25 cellular contexts compared by ENCODE assay signal in the genomic region with DNA sequence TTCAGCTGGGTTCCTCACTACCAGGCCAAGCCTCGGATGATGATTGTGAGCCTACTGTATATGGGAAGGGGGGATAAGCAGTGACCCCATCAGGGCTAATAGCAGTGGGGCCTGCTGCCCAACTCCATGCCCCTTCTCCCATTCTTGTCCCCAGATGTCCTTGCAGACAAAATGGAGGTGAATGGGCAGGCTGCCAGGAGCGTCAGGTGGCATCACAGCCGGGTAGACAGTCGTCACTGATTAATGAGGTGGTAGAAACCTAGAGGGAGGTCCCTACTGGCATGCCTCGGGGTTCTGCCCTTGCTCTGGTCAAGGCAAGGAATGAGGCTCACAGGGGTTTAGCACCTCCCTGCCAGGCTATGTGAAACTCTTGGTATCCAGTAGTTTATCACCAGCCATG. TPM values are rescaled to one million over a fixed set of nuclear protein-coding genes. Genes with fewer than 3 reads are reported as not detected.
DNase-seq lines count a peak whose midpoint lies in the region; ATAC-seq lines count a peak whose summit lies in the region.
"Had no signal": no experiment of that assay in that cellular context is flagged by ENCODE, and none has a peak within 500 bp of the region (broad histone marks: within the 10 kb centered on the region; RNA-seq: fewer than 3 reads in every experiment).

No MANE protein-coding gene starts in this region.

- no peak overlapping the region for H2AK5ac ChIP-seq in mesenchymal stem cell (ENCODE audit: low read length, severe bottlenecking)

- peaks cover 40% of the 10 kb centered on the region for H3K79me1 ChIP-seq in mesenchymal stem cell (replicated peaks; ENCODE audit: low read length, poor library complexity, severe bottlenecking)

- peak overlapping the region; percentile 14 for H4K91ac ChIP-seq in mesenchymal stem cell (ENCODE audit: low read length)

- no peak overlapping the region for H2BK120ac ChIP-seq in mesenchymal stem cell (ENCODE audit: low read depth, low read length)

- H2BK15ac ChIP-seq in mesenchymal stem cell (ENCODE audit: low read depth, poor library complexity, severe bottlenecking): no peak overlapping the region

- no peak overlapping the region for H4K8ac ChIP-seq in mesenchymal stem cell (ENCODE audit: low read length)

- H3K4me1 ChIP-seq in mesenchymal stem cell (ENCODE audit: control insufficient read depth, insufficient read depth, low read depth, low read length): peaks cover 72% of the 10 kb centered on the region

- H3K27ac ChIP-seq in mesenchymal stem cell (ENCODE audit: low read length, poor library complexity, severe bottlenecking): no peak overlapping the region
- H3K27ac ChIP-seq: 22Rv1, colonic mucosa, ovary, Peyer's patch had no signal

- no peak overlapping the region for H3K4ac ChIP-seq in mesenchymal stem cell (ENCODE audit: low read depth in 1 of 2, low read length in 2 of 2)

- no peak overlapping the region for H2BK12ac ChIP-seq in mesenchymal stem cell (ENCODE audit: low read length in 2 of 2)

- no peaks in the 10 kb centered on the region for H3K27me3 ChIP-seq in mesenchymal stem cell (ENCODE audit: control insufficient read depth in 1 of 2, insufficient read depth in 1 of 2, low read length in 2 of 2)
- H3K27me3 ChIP-seq: colonic mucosa, MG63, ovary, Peyer's patch had no signal

- no peak for ATAC-seq in HG03342 (IDR thresholded peaks at IDR 0.05; ENCODE audit: unreplicated experiment)

- H3K9me3 ChIP-seq in mesenchymal stem cell (ENCODE audit: control insufficient read depth, low read length): no peaks in the 10 kb centered on the region
- H3K9me3 ChIP-seq: colonic mucosa, MG63, ovary, Peyer's patch had no signal

- H3K4me3 ChIP-seq in mesenchymal stem cell (ENCODE audit: insufficient read depth in 1 of 2, low read depth in 1 of 2, low read length in 2 of 2): no peak overlapping the region
- H3K4me3 ChIP-seq: colonic mucosa, GM23338, MG63, ovary, Peyer's patch, smooth muscle cell had no signal

- DNase-seq in DMS 273 (lab: John Stamatoyannopoulos, UW; ENCODE audit: unreplicated experiment): peak; percentile 47
- no peak for DNase-seq in DMS 273 treated with DMSO at 0.1 percent for 48 hours (lab: John Stamatoyannopoulos, UW)
- peak; percentile 40 for DNase-seq in NCI-H1105 treated with DMSO at 0.1 percent for 48 hours (lab: John Stamatoyannopoulos, UW)
- DNase-seq in SHP77 (lab: John Stamatoyannopoulos, UW): peak; percentile 83 to 87
- DNase-seq in mesenchymal stem cell: no peak
- DNase-seq in GDM1 (lab: John Stamatoyannopoulos, UW): no peak
- DNase-seq in NCI-H1436 (lab: John Stamatoyannopoulos, UW): no peak
- DNase-seq: activated CD4-positive, alpha-beta T cell treated with anti-CD3 and anti-CD28 coated beads for 4 hours; activated effector memory CD4-positive, alpha-beta T cell treated with anti-CD3 and anti-CD28 coated beads, Interleukin-2, amount 50 U/mL, for 16 hours; activated naive CD8-positive, alpha-beta T cell treated with anti-CD3 and anti-CD28 coated beads for 36 hours; anterior cingulate cortex; colonic mucosa; effector CD4-positive, alpha-beta T cell; KG1; MG63; NCI-H2107; NCI-H526 treated with DMSO at 0.1 percent for 48 hours; Peyer's patch; stimulated activated CD4-positive, alpha-beta T cell treated with anti-CD3 and anti-CD28 coated beads, Interleukin-1b, Interleukin-23, amount 100 ng/mL, for 48 hours; stimulated activated naive CD4-positive, alpha-beta T cell treated with Interleukin-2 at 50 U/mL for 16 hours had no signal

- peak overlapping the region; percentile 24 to 40 for H3K18ac ChIP-seq in mesenchymal stem cell (ENCODE audit: low read depth in 1 of 2, low read length in 2 of 2)

- 80% methylated on average over 5 of the region's 5 CpGs for WGBS in mesenchymal stem cell

- no peak overlapping the region for H2BK5ac ChIP-seq in mesenchymal stem cell (ENCODE audit: low read depth, low read length, poor library complexity, severe bottlenecking)

- no peak overlapping the region for H3K9ac ChIP-seq in mesenchymal stem cell (ENCODE audit: low read length)

- peaks cover 2 to 11% of the 10 kb centered on the region in 2 experiments for H3K36me3 ChIP-seq in mesenchymal stem cell (ENCODE audit: control insufficient read depth in 1 of 2, insufficient read depth in 2 of 2, low read depth in 1 of 2, low read length in 2 of 2)
- H3K36me3 ChIP-seq: colonic mucosa, ovary, Peyer's patch had no signal

- no peak overlapping the region for H2AFZ ChIP-seq in mesenchymal stem cell (ENCODE audit: low read depth, low read length)
- H2AFZ ChIP-seq: GM23338 had no signal

- H3K23ac ChIP-seq in mesenchymal stem cell (ENCODE audit: low read length in 2 of 2): no peak overlapping the region

- H3K14ac ChIP-seq in mesenchymal stem cell (ENCODE audit: low read length in 2 of 2): no peak overlapping the region

- H3K4me2 ChIP-seq in mesenchymal stem cell (ENCODE audit: low read length, poor library complexity, severe bottlenecking): no peak overlapping the region
- H3K4me2 ChIP-seq: GM23338, smooth muscle cell had no signal

RNA-seq across cellular contexts. Expression of gene RAI1, which starts 21.1 kb away (rescaled TPM):
- 24.1 TPM for polyA plus RNA-seq in mesenchymal stem cell (2013, experiment 1 of 2)
- 22.8 TPM for polyA plus RNA-seq in mesenchymal stem cell (2013, experiment 2 of 2)

Comparison
In these comparisons a context has a peak if more than half of its experiments do, and no peak if none do; other contexts are left out.
1. DNase-seq: peak in DMS 273 (single experiment), NCI-H1105 treated with DMSO at 0.1 percent for 48 hours (single experiment) and SHP77 (2 of 2); none in DMS 273 treated with DMSO at 0.1 percent for 48 hours (single experiment), mesenchymal stem cell (single experiment), GDM1 (single experiment) and NCI-H1436 (single experiment).